In genomic region chr6:51414361-51414760, GRCh38 we compare ENCODE assay signal across 11 cellular contexts.
"Had no signal": no experiment of that assay in that cellular context is flagged by ENCODE, and none has a peak within 500 bp of the region (broad histone marks: within the 10 kb centered on the region; RNA-seq: fewer than 3 reads in every experiment).

No MANE protein-coding gene starts in this region.

- DNase-seq: GM23248, GOT3, H7, H9, HCEC 1CT, HFFc6 had no signal

- ATAC-seq: GM23338, HCT116 had no signal

- H3K4me3 ChIP-seq: GM23248, GM23338, HAP-1 had no signal

- H2AFZ ChIP-seq: GM23248, GM23338 had no signal

- H3K4me1 ChIP-seq: HAP-1 had no signal

- H3K27ac ChIP-seq: GM23248 had no signal

- H3K4me2 ChIP-seq: GM23338 had no signal

- FAIRE-seq: H1, H54 had no signal

- H3K36me3 ChIP-seq: HAP-1 had no signal

- H3K9ac ChIP-seq: GM23248 had no signal

- H3K9me3 ChIP-seq: HAP-1 had no signal
